ENCODE assay signal across 1 cellular context in genomic region chr11:97087419-97087818, GRCh38.
TF ChIP-seq lines count a peak whose summit lies in the region.

No MANE protein-coding gene starts in this region.

TF ChIP-seq in GM12878, 131 proteins besides CTCF, POLR2A, EP300 and RAD21 (continued from another document):
- no peak for TF ChIP-seq ZNF592 (IDR thresholded peaks at IDR 0.05)
- no peak for TF ChIP-seq CBFB (IDR thresholded peaks at IDR 0.05; ENCODE audit: low read depth)
- no peak for TF ChIP-seq E4F1 (IDR thresholded peaks at IDR 0.05; ENCODE audit: borderline replicate concordance, partially characterized antibody)
